Comparison of ENCODE assay signal across 31 cellular contexts in the genomic region with DNA sequence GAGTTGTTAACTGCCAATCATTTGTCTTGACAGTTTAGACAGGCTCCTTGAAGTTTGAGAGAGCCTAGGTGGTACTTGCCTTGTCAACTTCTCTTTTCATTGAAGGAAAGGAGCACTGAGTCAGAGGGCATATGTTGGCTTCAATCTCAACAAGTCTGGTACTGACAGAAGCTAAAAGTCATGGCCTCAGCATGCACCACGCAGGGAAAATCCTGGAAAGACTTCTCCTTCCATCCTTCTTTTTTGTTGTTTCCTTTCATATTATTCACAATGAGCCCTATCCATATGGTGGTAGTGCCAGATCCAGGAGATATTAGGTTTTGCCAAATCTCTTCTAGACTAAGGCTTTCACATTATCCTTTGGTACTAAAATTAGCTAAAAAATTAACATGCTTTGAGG.
"Had no signal": no experiment of that assay in that cellular context is flagged by ENCODE, and none has a peak within 500 bp of the region (broad histone marks: within the 10 kb centered on the region; RNA-seq: fewer than 3 reads in every experiment).

No MANE protein-coding gene starts in this region.

- ATAC-seq: activated T-cell treated with anti-CD3 and anti-CD28 coated beads, Interleukin-2, amount 50 U/mL, for 72 hours; activated T-helper 17 cell treated with anti-CD3 and anti-CD28 coated beads, Interleukin-2, amount 50 U/mL, for 72 hours; body of pancreas; Right ventricle myocardium inferior; SK-N-SH treated with all-trans-retinoic acid at 6 μM for 48 hours; T-cell; T-helper 17 cell had no signal

- H3K4me2 ChIP-seq: KMS-11, PC-9 had no signal

- H3K9ac ChIP-seq: KMS-11 had no signal

- H3K27me3 ChIP-seq: adrenal gland, body of pancreas had no signal

- H3K27ac ChIP-seq: adrenal gland, body of pancreas, KMS-11, PC-9, RWPE1, WERI-Rb-1 had no signal

- H2AFZ ChIP-seq: PC-9 had no signal

- DNase-seq: activated CD4-positive, alpha-beta memory T cell treated with anti-CD3 and anti-CD28 coated beads, Interleukin-2, amount 10 ng/mL, durations not matched to agents 7 days and 5 days; activated CD4-positive, alpha-beta T cell treated with anti-CD3 and anti-CD28 coated beads for 1 hour; activated CD4-positive, alpha-beta T cell treated with anti-CD3 and anti-CD28 coated beads for 48 hours; activated CD4-positive, CD25-positive, alpha-beta regulatory T cell; activated effector memory CD4-positive, alpha-beta T cell treated with anti-CD3 and anti-CD28 coated beads, Interleukin-2, amount 50 U/mL, for 16 hours; activated naive CD4-positive, alpha-beta T cell treated with Interleukin-2 at 50 U/mL for 16 hours; activated naive CD8-positive, alpha-beta T cell treated with anti-CD3 and anti-CD28 coated beads, Interleukin-2, amount 10 ng/mL, durations not matched to agents 7 days and 5 days; activated T-cell treated with anti-CD3 and anti-CD28 coated beads, Interleukin-2, amount 50 U/mL, for 1 hour; activated T-cell treated with anti-CD3 and anti-CD28 coated beads, Interleukin-2, amount 50 U/mL, for 72 hours; adrenal gland; body of pancreas; central memory CD4-positive, alpha-beta T cell; MM.1S; MV-4-11; NCI-H1092; NCI-H1436 treated with DMSO at 0.1 percent for 48 hours; NCI-H2029; NCI-H2227 treated with DMSO at 0.1 percent for 48 hours; NCI-H524 treated with DMSO at 0.1 percent for 48 hours; NCI-H748 treated with DMSO at 0.1 percent for 48 hours; NK-92 treated with Interleukin-12 subunit alpha and Interleukin-12 subunit beta, amount 100 ng/mL, for 24 hours; PC-9; SIG-M5; T-cell; T-helper 17 cell; WERI-Rb-1 had no signal

- H3K4me1 ChIP-seq: body of pancreas had no signal

- H3K4me3 ChIP-seq: adrenal gland, body of pancreas, PC-9 had no signal

- H3K36me3 ChIP-seq: adrenal gland, WERI-Rb-1 had no signal

- H3K9me3 ChIP-seq: adrenal gland, body of pancreas had no signal
